In genomic region chr18:11980148-11980554, GRCh38 we compare ENCODE assay signal across 8 cellular contexts. TPM values are rescaled to one million over a fixed set of nuclear protein-coding genes. Genes with fewer than 3 reads are reported as not detected.
DNase-seq lines count a peak whose midpoint lies in the region; ATAC-seq and TF ChIP-seq lines count a peak whose summit lies in the region.

No MANE protein-coding gene starts in this region.

- H3K4me3 ChIP-seq in right atrium auricular region: peak overlapping the region; percentile 81 to 97

- no peaks in the 10 kb centered on the region for H3K36me3 Mint-ChIP-seq in memory B cell

- TF ChIP-seq CTCF in right atrium auricular region (IDR thresholded peaks at IDR 0.05): no peak

- peaks cover 0 to 34% of the 10 kb centered on the region in 2 donors for H3K4me1 ChIP-seq in right atrium auricular region

- H3K36me3 ChIP-seq in right atrium auricular region: no peaks in the 10 kb centered on the region

- ATAC-seq in Right ventricle myocardium inferior: no peak
- no peak for ATAC-seq in memory B cell (ENCODE audit: low read depth)
- ATAC-seq in HG02678 (IDR thresholded peaks at IDR 0.05; ENCODE audit: unreplicated experiment): no peak

- intact Hi-C loops in Right ventricle myocardium inferior (cut with DNase I): loop anchor here (2.0 to 10.0 kb wide), 3 partner anchors 71 to 395 kb away; partner anchors contain the start of genes AFG3L2, CHMP1B and MPPE1
- intact Hi-C loops in posterior vena cava (cut with DNase I): loop anchor here in 1 of 2 donors (2.0 kb wide), 2 partner anchors 25 to 33 kb away; no protein-coding TSS in a partner anchor

- no peaks in the 10 kb centered on the region for H3K27me3 Mint-ChIP-seq in memory B cell

- DNase-seq in right atrium auricular region (ENCODE audit: low spot score) (no peak), Right ventricle myocardium inferior (ENCODE audit: missing footprints) (no peak), memory B cell (ENCODE audit: low spot score in 2 of 2) (no peak), posterior vena cava (ENCODE audit: low spot score) (no peak), NCI-H1694 treated with DMSO at 0.1 percent for 48 hours (lab: John Stamatoyannopoulos, UW) (no peak)
- DNase-seq in central memory CD4-positive, alpha-beta T cell: no peak

- no peaks in the 10 kb centered on the region for H3K9me3 Mint-ChIP-seq in memory B cell

- H3K27ac ChIP-seq in right atrium auricular region (peak overlapping the region; percentile 92 to 95), angular gyrus (ENCODE audit: low read depth, low read length) (peak overlapping the region; percentile 76)

- peaks cover 10% of the 10 kb centered on the region for H3K4me1 Mint-ChIP-seq in memory B cell

- H3K4me3 Mint-ChIP-seq in memory B cell: peak overlapping the region; percentile 95

- no peaks in the 10 kb centered on the region for H3K27me3 ChIP-seq in right atrium auricular region

- no peaks in the 10 kb centered on the region for H3K9me3 ChIP-seq in right atrium auricular region

- peak overlapping the region; percentile 65 for H3K27ac Mint-ChIP-seq in memory B cell

RNA-seq across cellular contexts. Expression of gene IMPA2, which starts 1.2 kb away (rescaled TPM):
- total RNA-seq in right atrium auricular region (10 to 100 TPM; 20.2 to 22.9 TPM), Right ventricle myocardium inferior (82.8 TPM), posterior vena cava (10 to 100 TPM; 14.9 to 31.5 TPM)
